ENCODE assay signal across 8 cellular contexts in the genomic region with DNA sequence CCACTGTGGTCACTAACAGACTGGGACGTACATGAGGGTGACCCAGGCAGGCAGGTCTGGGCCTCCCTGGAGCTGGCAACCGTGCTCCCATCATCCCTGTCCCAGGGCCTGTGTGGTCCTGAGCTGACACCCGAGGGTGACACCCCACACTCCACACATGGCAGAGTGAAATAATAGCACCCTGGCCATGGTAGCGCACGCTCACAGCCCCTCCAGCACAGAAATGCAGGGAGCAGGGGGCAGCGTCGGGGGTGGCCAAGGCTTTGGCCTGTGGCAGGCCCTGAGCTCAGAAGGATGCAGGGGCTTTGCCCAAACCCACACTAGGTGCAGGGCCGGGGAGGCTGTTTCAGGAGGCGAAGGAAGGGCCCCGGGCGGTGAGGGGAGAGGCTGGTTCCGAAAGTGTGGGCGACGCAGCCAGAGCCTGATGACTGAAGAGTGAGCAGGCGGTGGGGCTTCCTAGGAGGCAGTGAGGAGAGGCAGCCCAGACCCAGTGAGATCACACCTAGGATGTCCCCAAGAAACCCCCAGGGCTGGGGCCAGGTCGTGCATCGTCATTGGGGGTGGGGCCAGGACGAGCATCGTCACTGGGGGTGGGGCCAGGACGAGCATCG. TPM values are rescaled to one million over a fixed set of nuclear protein-coding genes. Genes with fewer than 3 reads are reported as not detected.
DNase-seq lines count a peak whose midpoint lies in the region; ATAC-seq lines count a peak whose summit lies in the region.

No MANE protein-coding gene starts in this region.

- H3K27ac ChIP-seq in cingulate gyrus (ENCODE audit: low read depth, low read length) (peak overlapping the region; percentile 88), mesenchymal stem cell (ENCODE audit: low read length, poor library complexity, severe bottlenecking) (peak overlapping the region; percentile 4)

- peaks cover 8% of the 10 kb centered on the region for H3K27me3 Mint-ChIP-seq in IgD-negative memory B cell

- peak overlapping the region in 1 of 2 experiments; percentile 35 for H3K4ac ChIP-seq in mesenchymal stem cell (ENCODE audit: low read depth in 1 of 2, low read length in 2 of 2)

- no peak overlapping the region for H2BK12ac ChIP-seq in mesenchymal stem cell (ENCODE audit: low read length in 2 of 2)

- H3K14ac ChIP-seq in mesenchymal stem cell (ENCODE audit: low read length in 2 of 2), result no peak overlapping the region

- no peaks in the 10 kb centered on the region for H3K79me1 ChIP-seq in mesenchymal stem cell (replicated peaks; ENCODE audit: low read length, poor library complexity, severe bottlenecking)

- peak overlapping the region; percentile 18 to 70 for H3K4me3 ChIP-seq in mesenchymal stem cell (ENCODE audit: insufficient read depth in 1 of 2, low read depth in 1 of 2, low read length in 2 of 2)

- H2BK15ac ChIP-seq in mesenchymal stem cell (ENCODE audit: low read depth, poor library complexity, severe bottlenecking), result no peak overlapping the region

- no peaks in the 10 kb centered on the region for H3K36me3 Mint-ChIP-seq in IgD-negative memory B cell

- peak overlapping the region; percentile 38 for H2AK5ac ChIP-seq in mesenchymal stem cell (ENCODE audit: low read length, severe bottlenecking)

- peaks cover 15 to 28% of the 10 kb centered on the region in 2 experiments for H3K27me3 ChIP-seq in mesenchymal stem cell (ENCODE audit: control insufficient read depth in 1 of 2, insufficient read depth in 1 of 2, low read length in 2 of 2)

- DNase-seq in Ammon's horn (ENCODE audit: low spot score) (peak; percentile 83), mesenchymal stem cell (peak; percentile 57)
- peak; percentile 72 to 78 for DNase-seq in activated CD4-positive, alpha-beta T cell treated with anti-CD3 and anti-CD28 coated beads for 4 hours
- DNase-seq in stimulated activated CD8-positive, alpha-beta memory T cell treated with anti-CD3 and anti-CD28 coated beads, Interleukin-2, amount 100 ng/mL, for 1 hour (ENCODE audit: low read depth in 2 of 2), result peak; percentile 23 to 61

- H2BK5ac ChIP-seq in mesenchymal stem cell (ENCODE audit: low read depth, low read length, poor library complexity, severe bottlenecking), result no peak overlapping the region

- no peak overlapping the region for H2BK120ac ChIP-seq in mesenchymal stem cell (ENCODE audit: low read depth, low read length)

- no peaks in the 10 kb centered on the region for H3K9me3 ChIP-seq in mesenchymal stem cell (ENCODE audit: control insufficient read depth, low read length)

- H3K4me2 ChIP-seq in mesenchymal stem cell (ENCODE audit: low read length, poor library complexity, severe bottlenecking), result no peak overlapping the region

- H3K9ac ChIP-seq in mesenchymal stem cell (ENCODE audit: low read length), result peak overlapping the region; percentile 81

- WGBS in mesenchymal stem cell, result 73% methylated on average over 14 of the region's 21 CpGs

- peaks cover 20% of the 10 kb centered on the region for H3K4me1 ChIP-seq in mesenchymal stem cell (ENCODE audit: control insufficient read depth, insufficient read depth, low read depth, low read length)

- peak overlapping the region; percentile 42 to 78 (median 71) for H3K27ac Mint-ChIP-seq in IgD-negative memory B cell

- H4K8ac ChIP-seq in mesenchymal stem cell (ENCODE audit: low read length), result peak overlapping the region; percentile 61

- no peak overlapping the region for H2AFZ ChIP-seq in mesenchymal stem cell (ENCODE audit: low read depth, low read length)

- H3K18ac ChIP-seq in mesenchymal stem cell (ENCODE audit: low read depth in 1 of 2, low read length in 2 of 2), result no peak overlapping the region

- no peak overlapping the region for H4K91ac ChIP-seq in mesenchymal stem cell (ENCODE audit: low read length)

- H3K9me3 Mint-ChIP-seq in IgD-negative memory B cell, result peaks cover under 1 to 11% (median 2%) of the 10 kb centered on the region in 3 donors

- no peak overlapping the region for H3K23ac ChIP-seq in mesenchymal stem cell (ENCODE audit: low read length in 2 of 2)

- ATAC-seq in GM19372 (IDR thresholded peaks at IDR 0.05; ENCODE audit: low read depth, unreplicated experiment), result peak; percentile 32
- ATAC-seq in HG03469 (IDR thresholded peaks at IDR 0.05; ENCODE audit: unreplicated experiment), result no peak

- peaks cover 13 to 16% (median 14%) of the 10 kb centered on the region in 3 donors for H3K4me1 Mint-ChIP-seq in IgD-negative memory B cell

- peak overlapping the region in 3 of 4 donors; percentile 78 to 86 (median 81) for H3K4me3 Mint-ChIP-seq in IgD-negative memory B cell

- H3K36me3 ChIP-seq in mesenchymal stem cell (ENCODE audit: control insufficient read depth in 1 of 2, insufficient read depth in 2 of 2, low read depth in 1 of 2, low read length in 2 of 2), result no peaks in the 10 kb centered on the region

RNA-seq across cellular contexts. Expression of a gene that starts 12.9 kb away (rescaled TPM):
- polyA plus RNA-seq in IgD-negative memory B cell, result not detected
- polyA plus RNA-seq in mesenchymal stem cell (2013, experiment 1 of 2), result not detected
- not detected for polyA plus RNA-seq in mesenchymal stem cell (2013, experiment 2 of 2)

RNA-seq across cellular contexts. Expression of a gene that starts 29.3 kb away (rescaled TPM):
- not detected for polyA plus RNA-seq in IgD-negative memory B cell
- polyA plus RNA-seq in mesenchymal stem cell (2013, experiment 1 of 2), result not detected
- not detected for polyA plus RNA-seq in mesenchymal stem cell (2013, experiment 2 of 2)

RNA-seq across cellular contexts. Expression of a gene that starts 44.7 kb away (rescaled TPM):
- 0.71 TPM for polyA plus RNA-seq in IgD-negative memory B cell
- polyA plus RNA-seq in mesenchymal stem cell (2013, experiment 1 of 2), result 1.8 TPM
- 1.4 TPM for polyA plus RNA-seq in mesenchymal stem cell (2013, experiment 2 of 2)
